Comparison of ENCODE assay signal across 1 cellular context in the genomic region with DNA sequence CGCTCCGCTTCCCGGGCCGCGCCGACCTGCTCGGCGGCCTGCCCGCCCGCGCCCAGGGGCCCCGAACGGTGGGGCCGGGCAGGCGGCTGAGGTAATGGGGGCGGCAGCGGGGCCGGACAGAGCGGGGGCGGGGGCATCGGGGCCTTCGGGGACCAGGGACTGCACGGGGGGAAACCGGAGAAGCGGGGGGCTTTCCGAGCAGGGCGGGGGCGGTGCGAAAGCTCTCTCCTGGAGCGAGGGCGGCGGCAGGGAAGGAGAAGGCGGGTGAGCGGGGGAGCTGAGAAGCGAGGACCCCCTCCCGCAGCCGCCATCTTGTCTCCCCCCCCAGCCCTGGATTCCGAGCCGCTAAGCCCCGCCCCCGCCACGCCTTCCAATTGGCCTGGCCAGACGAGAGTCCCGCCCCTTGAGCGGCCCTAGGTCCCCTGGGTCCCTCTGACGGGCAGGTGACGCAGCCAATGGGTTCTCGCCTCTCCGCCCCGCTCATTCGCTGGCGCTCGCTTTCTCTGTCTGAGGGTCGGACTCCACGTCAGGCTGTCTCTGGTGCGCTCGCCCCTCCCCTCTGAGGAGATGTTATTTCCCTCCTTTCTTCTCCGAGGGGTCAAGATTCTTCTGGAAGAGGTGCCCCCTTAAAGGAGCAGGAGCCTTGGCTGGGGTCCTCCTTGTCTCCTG.
A peak's percentile ranks its signal among the peaks of the same experiment; 100 is the strongest.
TF ChIP-seq lines count a peak whose summit lies in the region.

No MANE protein-coding gene starts in this region.

TF ChIP-seq in K562, 482 proteins besides CTCF, POLR2A, EP300 and RAD21 (continued from another document):
- peak; percentile 59; the same call in 1 of the 2 replicates for TF ChIP-seq POLR2AphosphoS5 (IDR thresholded peaks at IDR 0.05; ENCODE audit: control insufficient read depth, insufficient read depth, low read depth, low read length)
- no peak for TF ChIP-seq ILF3 (IDR thresholded peaks at IDR 0.05; ENCODE audit: borderline replicate concordance)
- no peak for TF ChIP-seq MTA1 (IDR thresholded peaks at IDR 0.05; ENCODE audit: borderline replicate concordance)
- peak; percentile 60 for TF ChIP-seq POLR2G (IDR thresholded peaks at IDR 0.05; ENCODE audit: low read depth, low read length)
- TF ChIP-seq, protein P1, sequence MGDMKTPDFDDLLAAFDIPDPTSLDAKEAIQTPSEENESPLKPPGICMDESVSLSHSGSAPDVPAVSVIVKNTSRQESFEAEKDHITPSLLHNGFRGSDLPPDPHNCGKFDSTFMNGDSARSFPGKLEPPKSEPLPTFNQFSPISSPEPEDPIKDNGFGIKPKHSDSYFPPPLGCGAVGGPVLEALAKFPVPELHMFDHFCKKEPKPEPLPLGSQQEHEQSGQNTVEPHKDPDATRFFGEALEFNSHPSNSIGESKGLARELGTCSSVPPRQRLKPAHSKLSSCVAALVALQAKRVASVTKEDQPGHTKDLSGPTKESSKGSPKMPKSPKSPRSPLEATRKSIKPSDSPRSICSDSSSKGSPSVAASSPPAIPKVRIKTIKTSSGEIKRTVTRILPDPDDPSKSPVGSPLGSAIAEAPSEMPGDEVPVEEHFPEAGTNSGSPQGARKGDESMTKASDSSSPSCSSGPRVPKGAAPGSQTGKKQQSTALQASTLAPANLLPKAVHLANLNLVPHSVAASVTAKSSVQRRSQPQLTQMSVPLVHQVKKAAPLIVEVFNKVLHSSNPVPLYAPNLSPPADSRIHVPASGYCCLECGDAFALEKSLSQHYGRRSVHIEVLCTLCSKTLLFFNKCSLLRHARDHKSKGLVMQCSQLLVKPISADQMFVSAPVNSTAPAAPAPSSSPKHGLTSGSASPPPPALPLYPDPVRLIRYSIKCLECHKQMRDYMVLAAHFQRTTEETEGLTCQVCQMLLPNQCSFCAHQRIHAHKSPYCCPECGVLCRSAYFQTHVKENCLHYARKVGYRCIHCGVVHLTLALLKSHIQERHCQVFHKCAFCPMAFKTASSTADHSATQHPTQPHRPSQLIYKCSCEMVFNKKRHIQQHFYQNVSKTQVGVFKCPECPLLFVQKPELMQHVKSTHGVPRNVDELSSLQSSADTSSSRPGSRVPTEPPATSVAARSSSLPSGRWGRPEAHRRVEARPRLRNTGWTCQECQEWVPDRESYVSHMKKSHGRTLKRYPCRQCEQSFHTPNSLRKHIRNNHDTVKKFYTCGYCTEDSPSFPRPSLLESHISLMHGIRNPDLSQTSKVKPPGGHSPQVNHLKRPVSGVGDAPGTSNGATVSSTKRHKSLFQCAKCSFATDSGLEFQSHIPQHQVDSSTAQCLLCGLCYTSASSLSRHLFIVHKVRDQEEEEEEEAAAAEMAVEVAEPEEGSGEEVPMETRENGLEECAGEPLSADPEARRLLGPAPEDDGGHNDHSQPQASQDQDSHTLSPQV (IDR thresholded peaks at IDR 0.05), result no peak
- TF ChIP-seq, protein P2, sequence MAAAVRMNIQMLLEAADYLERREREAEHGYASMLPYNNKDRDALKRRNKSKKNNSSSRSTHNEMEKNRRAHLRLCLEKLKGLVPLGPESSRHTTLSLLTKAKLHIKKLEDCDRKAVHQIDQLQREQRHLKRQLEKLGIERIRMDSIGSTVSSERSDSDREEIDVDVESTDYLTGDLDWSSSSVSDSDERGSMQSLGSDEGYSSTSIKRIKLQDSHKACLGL (CRISPR knock-in tag; IDR thresholded peaks at IDR 0.05; ENCODE audit: borderline replicate concordance, poor library complexity, severe bottlenecking), result no peak
- TF ChIP-seq, protein P3, sequence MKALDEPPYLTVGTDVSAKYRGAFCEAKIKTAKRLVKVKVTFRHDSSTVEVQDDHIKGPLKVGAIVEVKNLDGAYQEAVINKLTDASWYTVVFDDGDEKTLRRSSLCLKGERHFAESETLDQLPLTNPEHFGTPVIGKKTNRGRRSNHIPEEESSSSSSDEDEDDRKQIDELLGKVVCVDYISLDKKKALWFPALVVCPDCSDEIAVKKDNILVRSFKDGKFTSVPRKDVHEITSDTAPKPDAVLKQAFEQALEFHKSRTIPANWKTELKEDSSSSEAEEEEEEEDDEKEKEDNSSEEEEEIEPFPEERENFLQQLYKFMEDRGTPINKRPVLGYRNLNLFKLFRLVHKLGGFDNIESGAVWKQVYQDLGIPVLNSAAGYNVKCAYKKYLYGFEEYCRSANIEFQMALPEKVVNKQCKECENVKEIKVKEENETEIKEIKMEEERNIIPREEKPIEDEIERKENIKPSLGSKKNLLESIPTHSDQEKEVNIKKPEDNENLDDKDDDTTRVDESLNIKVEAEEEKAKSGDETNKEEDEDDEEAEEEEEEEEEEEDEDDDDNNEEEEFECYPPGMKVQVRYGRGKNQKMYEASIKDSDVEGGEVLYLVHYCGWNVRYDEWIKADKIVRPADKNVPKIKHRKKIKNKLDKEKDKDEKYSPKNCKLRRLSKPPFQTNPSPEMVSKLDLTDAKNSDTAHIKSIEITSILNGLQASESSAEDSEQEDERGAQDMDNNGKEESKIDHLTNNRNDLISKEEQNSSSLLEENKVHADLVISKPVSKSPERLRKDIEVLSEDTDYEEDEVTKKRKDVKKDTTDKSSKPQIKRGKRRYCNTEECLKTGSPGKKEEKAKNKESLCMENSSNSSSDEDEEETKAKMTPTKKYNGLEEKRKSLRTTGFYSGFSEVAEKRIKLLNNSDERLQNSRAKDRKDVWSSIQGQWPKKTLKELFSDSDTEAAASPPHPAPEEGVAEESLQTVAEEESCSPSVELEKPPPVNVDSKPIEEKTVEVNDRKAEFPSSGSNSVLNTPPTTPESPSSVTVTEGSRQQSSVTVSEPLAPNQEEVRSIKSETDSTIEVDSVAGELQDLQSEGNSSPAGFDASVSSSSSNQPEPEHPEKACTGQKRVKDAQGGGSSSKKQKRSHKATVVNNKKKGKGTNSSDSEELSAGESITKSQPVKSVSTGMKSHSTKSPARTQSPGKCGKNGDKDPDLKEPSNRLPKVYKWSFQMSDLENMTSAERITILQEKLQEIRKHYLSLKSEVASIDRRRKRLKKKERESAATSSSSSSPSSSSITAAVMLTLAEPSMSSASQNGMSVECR (CRISPR knock-in tag; IDR thresholded peaks at IDR 0.05), result no peak
- peak; percentile 68 for TF ChIP-seq RBFOX2 (IDR thresholded peaks at IDR 0.05; ENCODE audit: low read depth, low read length)
- TF ChIP-seq EZH2 (IDR thresholded peaks at IDR 0.05; ENCODE audit: borderline replicate concordance, low read depth, low read length), result no peak
- TF ChIP-seq ETV5 (CRISPR knock-in tag; IDR thresholded peaks at IDR 0.05; ENCODE audit: low read depth), result no peak
- TF ChIP-seq, protein P4, sequence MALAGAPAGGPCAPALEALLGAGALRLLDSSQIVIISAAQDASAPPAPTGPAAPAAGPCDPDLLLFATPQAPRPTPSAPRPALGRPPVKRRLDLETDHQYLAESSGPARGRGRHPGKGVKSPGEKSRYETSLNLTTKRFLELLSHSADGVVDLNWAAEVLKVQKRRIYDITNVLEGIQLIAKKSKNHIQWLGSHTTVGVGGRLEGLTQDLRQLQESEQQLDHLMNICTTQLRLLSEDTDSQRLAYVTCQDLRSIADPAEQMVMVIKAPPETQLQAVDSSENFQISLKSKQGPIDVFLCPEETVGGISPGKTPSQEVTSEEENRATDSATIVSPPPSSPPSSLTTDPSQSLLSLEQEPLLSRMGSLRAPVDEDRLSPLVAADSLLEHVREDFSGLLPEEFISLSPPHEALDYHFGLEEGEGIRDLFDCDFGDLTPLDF (CRISPR knock-in tag; IDR thresholded peaks at IDR 0.05), result no peak
- TF ChIP-seq ARHGAP35 (IDR thresholded peaks at IDR 0.05; ENCODE audit: partially characterized antibody), result no peak
- no peak for TF ChIP-seq PHF21A (IDR thresholded peaks at IDR 0.05; ENCODE audit: borderline replicate concordance, low read depth)
- peak; percentile 38; the same call in 1 of the 2 replicates for TF ChIP-seq L3MBTL2 (IDR thresholded peaks at IDR 0.05)
- no peak for TF ChIP-seq KLF10 (CRISPR knock-in tag; IDR thresholded peaks at IDR 0.05)
- TF ChIP-seq SAP30 (IDR thresholded peaks at IDR 0.05; ENCODE audit: borderline replicate concordance, insufficient read depth, low read depth, low read length, poor library complexity, severe bottlenecking), result no peak
- TF ChIP-seq TCF7 (IDR thresholded peaks at IDR 0.05; ENCODE audit: borderline replicate concordance), result no peak
- TF ChIP-seq, protein P5, sequence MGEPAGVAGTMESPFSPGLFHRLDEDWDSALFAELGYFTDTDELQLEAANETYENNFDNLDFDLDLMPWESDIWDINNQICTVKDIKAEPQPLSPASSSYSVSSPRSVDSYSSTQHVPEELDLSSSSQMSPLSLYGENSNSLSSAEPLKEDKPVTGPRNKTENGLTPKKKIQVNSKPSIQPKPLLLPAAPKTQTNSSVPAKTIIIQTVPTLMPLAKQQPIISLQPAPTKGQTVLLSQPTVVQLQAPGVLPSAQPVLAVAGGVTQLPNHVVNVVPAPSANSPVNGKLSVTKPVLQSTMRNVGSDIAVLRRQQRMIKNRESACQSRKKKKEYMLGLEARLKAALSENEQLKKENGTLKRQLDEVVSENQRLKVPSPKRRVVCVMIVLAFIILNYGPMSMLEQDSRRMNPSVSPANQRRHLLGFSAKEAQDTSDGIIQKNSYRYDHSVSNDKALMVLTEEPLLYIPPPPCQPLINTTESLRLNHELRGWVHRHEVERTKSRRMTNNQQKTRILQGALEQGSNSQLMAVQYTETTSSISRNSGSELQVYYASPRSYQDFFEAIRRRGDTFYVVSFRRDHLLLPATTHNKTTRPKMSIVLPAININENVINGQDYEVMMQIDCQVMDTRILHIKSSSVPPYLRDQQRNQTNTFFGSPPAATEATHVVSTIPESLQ (CRISPR knock-in tag; IDR thresholded peaks at IDR 0.05), result 0 out of 2 replicates have a peak, but pooled peaks have one; percentile 73
- no peak for TF ChIP-seq SNIP1 (IDR thresholded peaks at IDR 0.05; ENCODE audit: low read depth)
- TF ChIP-seq IRF2 (CRISPR knock-in tag; IDR thresholded peaks at IDR 0.05), result no peak
- TF ChIP-seq POLR2H (tag; IDR thresholded peaks at IDR 0.05; ENCODE audit: low read depth), result peak; percentile 77
- TF ChIP-seq, protein P6, sequence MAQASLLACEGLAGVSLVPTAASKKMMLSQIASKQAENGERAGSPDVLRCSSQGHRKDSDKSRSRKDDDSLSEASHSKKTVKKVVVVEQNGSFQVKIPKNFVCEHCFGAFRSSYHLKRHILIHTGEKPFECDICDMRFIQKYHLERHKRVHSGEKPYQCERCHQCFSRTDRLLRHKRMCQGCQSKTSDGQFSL (CRISPR knock-in tag; IDR thresholded peaks at IDR 0.05), result peak; percentile 96
- TF ChIP-seq, protein P6 (tag; IDR thresholded peaks at IDR 0.05), result peak in 1 of 2 experiments; percentile 98; a peak in 2 of 4 replicates
